ENCODE assay signal across 1 cellular context in the genomic region with DNA sequence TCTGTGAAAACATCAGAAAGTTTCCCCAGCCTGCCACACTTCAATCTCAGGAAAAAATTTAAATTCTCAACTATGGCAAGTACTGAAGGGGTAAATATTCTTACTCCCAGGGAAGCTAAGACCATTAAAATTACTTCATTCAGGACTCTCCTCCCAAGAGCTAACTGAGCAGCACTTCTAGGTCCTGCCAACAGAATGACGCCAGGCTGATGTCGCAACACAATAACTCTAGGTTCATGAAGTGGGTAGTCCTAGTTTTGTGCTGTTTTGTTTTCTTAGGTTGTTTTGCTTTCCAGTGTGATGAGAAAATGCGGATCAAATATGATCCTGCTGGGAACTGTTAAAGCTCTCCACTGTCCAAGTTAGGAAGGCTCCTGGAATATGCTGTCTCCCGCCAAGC.
TF ChIP-seq lines count a peak whose summit lies in the region.

No MANE protein-coding gene starts in this region.

TF ChIP-seq in GM23338, 12 proteins besides CTCF, POLR2A, EP300 and RAD21 (continued from another document):
- TF ChIP-seq, protein P1, sequence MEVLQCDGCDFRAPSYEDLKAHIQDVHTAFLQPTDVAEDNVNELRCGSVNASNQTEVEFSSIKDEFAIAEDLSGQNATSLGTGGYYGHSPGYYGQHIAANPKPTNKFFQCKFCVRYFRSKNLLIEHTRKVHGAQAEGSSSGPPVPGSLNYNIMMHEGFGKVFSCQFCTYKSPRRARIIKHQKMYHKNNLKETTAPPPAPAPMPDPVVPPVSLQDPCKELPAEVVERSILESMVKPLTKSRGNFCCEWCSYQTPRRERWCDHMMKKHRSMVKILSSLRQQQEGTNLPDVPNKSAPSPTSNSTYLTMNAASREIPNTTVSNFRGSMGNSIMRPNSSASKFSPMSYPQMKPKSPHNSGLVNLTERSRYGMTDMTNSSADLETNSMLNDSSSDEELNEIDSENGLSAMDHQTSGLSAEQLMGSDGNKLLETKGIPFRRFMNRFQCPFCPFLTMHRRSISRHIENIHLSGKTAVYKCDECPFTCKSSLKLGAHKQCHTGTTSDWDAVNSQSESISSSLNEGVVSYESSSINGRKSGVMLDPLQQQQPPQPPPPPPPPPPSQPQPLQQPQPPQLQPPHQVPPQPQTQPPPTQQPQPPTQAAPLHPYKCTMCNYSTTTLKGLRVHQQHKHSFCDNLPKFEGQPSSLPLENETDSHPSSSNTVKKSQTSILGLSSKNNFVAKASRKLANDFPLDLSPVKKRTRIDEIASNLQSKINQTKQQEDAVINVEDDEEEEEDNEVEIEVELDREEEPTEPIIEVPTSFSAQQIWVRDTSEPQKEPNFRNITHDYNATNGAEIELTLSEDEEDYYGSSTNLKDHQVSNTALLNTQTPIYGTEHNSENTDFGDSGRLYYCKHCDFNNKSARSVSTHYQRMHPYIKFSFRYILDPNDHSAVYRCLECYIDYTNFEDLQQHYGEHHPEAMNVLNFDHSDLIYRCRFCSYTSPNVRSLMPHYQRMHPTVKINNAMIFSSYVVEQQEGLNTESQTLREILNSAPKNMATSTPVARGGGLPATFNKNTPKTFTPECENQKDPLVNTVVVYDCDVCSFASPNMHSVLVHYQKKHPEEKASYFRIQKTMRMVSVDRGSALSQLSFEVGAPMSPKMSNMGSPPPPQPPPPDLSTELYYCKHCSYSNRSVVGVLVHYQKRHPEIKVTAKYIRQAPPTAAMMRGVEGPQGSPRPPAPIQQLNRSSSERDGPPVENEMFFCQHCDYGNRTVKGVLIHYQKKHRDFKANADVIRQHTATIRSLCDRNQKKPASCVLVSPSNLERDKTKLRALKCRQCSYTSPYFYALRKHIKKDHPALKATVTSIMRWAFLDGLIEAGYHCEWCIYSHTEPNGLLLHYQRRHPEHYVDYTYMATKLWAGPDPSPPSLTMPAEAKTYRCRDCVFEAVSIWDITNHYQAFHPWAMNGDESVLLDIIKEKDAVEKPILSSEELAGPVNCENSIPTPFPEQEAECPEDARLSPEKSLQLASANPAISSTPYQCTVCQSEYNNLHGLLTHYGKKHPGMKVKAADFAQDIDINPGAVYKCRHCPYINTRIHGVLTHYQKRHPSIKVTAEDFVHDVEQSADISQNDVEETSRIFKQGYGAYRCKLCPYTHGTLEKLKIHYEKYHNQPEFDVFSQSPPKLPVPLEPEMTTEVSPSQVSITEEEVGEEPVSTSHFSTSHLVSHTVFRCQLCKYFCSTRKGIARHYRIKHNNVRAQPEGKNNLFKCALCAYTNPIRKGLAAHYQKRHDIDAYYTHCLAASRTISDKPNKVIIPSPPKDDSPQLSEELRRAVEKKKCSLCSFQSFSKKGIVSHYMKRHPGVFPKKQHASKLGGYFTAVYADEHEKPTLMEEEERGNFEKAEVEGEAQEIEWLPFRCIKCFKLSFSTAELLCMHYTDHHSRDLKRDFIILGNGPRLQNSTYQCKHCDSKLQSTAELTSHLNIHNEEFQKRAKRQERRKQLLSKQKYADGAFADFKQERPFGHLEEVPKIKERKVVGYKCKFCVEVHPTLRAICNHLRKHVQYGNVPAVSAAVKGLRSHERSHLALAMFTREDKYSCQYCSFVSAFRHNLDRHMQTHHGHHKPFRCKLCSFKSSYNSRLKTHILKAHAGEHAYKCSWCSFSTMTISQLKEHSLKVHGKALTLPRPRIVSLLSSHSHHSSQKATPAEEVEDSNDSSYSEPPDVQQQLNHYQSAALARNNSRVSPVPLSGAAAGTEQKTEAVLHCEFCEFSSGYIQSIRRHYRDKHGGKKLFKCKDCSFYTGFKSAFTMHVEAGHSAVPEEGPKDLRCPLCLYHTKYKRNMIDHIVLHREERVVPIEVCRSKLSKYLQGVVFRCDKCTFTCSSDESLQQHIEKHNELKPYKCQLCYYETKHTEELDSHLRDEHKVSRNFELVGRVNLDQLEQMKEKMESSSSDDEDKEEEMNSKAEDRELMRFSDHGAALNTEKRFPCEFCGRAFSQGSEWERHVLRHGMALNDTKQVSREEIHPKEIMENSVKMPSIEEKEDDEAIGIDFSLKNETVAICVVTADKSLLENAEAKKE (CRISPR knock-in tag; IDR thresholded peaks at IDR 0.05) = no peak
- no peak for TF ChIP-seq ZNF114 (CRISPR knock-in tag; IDR thresholded peaks at IDR 0.05)
- TF ChIP-seq ETS1 (IDR thresholded peaks at IDR 0.05) = no peak
- no peak for TF ChIP-seq ZNF331 (CRISPR knock-in tag; IDR thresholded peaks at IDR 0.05; ENCODE audit: low read depth)
- no peak for TF ChIP-seq EZH2 (IDR thresholded peaks at IDR 0.05; ENCODE audit: low read depth, unreplicated experiment)
- no peak for TF ChIP-seq POLR2AphosphoS5 (IDR thresholded peaks at IDR 0.05; ENCODE audit: low read depth)
- no peak for TF ChIP-seq EZH2phosphoT487 (IDR thresholded peaks at IDR 0.05; ENCODE audit: unreplicated experiment)
